ENCODE assay signal across 1 cellular context in genomic region chr17:1203967-1204291, GRCh38.
TF ChIP-seq lines count a peak whose summit lies in the region.

No MANE protein-coding gene starts in this region.

TF ChIP-seq in GM23338, 12 proteins besides CTCF, POLR2A, EP300 and RAD21 (continued from another document):
- TF ChIP-seq REST (IDR thresholded peaks at IDR 0.05; ENCODE audit: unreplicated experiment) (no peak), EZH2phosphoT487 (IDR thresholded peaks at IDR 0.05; ENCODE audit: unreplicated experiment) (no peak), ETS1 (IDR thresholded peaks at IDR 0.05) (no peak), NANOG (IDR thresholded peaks at IDR 0.05; ENCODE audit: borderline replicate concordance) (no peak), CREB1 (CRISPR knock-in tag; IDR thresholded peaks at IDR 0.05; ENCODE audit: low read depth) (no peak), STAT1 (IDR thresholded peaks at IDR 0.05; ENCODE audit: unreplicated experiment) (no peak)
